17 cellular contexts compared by ENCODE assay signal in the genomic region with DNA sequence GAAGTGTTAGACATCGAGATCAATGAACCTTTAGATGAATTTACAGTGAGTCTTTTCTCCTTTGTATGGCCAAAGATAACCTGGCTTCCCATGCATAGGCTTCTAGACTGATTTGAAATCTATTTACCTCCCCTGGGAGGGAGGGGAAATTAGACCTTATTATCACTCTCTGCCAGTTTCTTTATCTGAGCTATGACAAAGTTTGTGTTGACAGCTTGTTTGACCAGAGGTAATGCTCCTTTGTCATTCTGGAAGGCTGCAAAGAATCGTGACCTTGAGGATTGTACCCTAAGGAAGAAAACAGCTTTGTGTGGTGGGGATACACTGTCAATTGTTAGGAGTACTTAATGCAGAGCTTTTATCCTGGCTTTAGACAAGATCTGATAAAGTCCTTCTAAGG. TPM values are rescaled to one million over a fixed set of nuclear protein-coding genes. Genes with fewer than 3 reads are reported as not detected.
DNase-seq lines count a peak whose midpoint lies in the region; ATAC-seq and TF ChIP-seq lines count a peak whose summit lies in the region.
"Had no signal": no experiment of that assay in that cellular context is flagged by ENCODE, and none has a peak within 500 bp of the region (broad histone marks: within the 10 kb centered on the region; RNA-seq: fewer than 3 reads in every experiment).

No MANE protein-coding gene starts in this region.

- peaks cover 69% of the 10 kb centered on the region for H3K4me1 Mint-ChIP-seq in activated CD8-positive, alpha-beta T cell treated with anti-CD3 and anti-CD28 coated beads for 36 hours (ENCODE audit: low read depth)
- peaks cover 44% of the 10 kb centered on the region for H3K4me1 Mint-ChIP-seq in activated CD8-positive, alpha-beta T cell treated with anti-CD3 and anti-CD28 coated beads, Interleukin-2, amount 10 ng/mL, durations not matched to agents 7 days and 5 days (ENCODE audit: low read depth)
- H3K4me1 Mint-ChIP-seq in activated T-helper 17 cell treated with anti-CD3 and anti-CD28 coated beads, Interleukin-2, amount 50 U/mL, for 72 hours = peaks cover 34% of the 10 kb centered on the region
- peaks cover 62 to 70% of the 10 kb centered on the region in 2 donors for H3K4me1 Mint-ChIP-seq in natural killer cell

- in situ Hi-C loops in HAP-1 (cut with MboI; ENCODE audit: low sequenced_read_pairs) = no loop called here

- H3K4me3 Mint-ChIP-seq in activated CD8-positive, alpha-beta T cell treated with anti-CD3 and anti-CD28 coated beads for 36 hours = no peak overlapping the region
- H3K4me3 Mint-ChIP-seq in activated CD8-positive, alpha-beta T cell treated with anti-CD3 and anti-CD28 coated beads, Interleukin-2, amount 10 ng/mL, durations not matched to agents 7 days and 5 days = no peak overlapping the region
- peak overlapping the region; percentile 39 for H3K4me3 Mint-ChIP-seq in activated T-helper 17 cell treated with anti-CD3 and anti-CD28 coated beads, Interleukin-2, amount 50 U/mL, for 72 hours
- no peak overlapping the region for H3K4me3 Mint-ChIP-seq in natural killer cell
- H3K4me3 Mint-ChIP-seq: GM23338 had no signal

- H3K27ac Mint-ChIP-seq in activated CD8-positive, alpha-beta T cell treated with anti-CD3 and anti-CD28 coated beads for 36 hours = peak overlapping the region; percentile 60
- H3K27ac Mint-ChIP-seq in activated CD8-positive, alpha-beta T cell treated with anti-CD3 and anti-CD28 coated beads, Interleukin-2, amount 10 ng/mL, durations not matched to agents 7 days and 5 days = no peak overlapping the region
- H3K27ac Mint-ChIP-seq in activated T-helper 17 cell treated with anti-CD3 and anti-CD28 coated beads, Interleukin-2, amount 50 U/mL, for 72 hours = peak overlapping the region; percentile 86
- H3K27ac Mint-ChIP-seq in natural killer cell = peak overlapping the region; percentile 46 to 76

- TF ChIP-seq POLR2A in GM18505 (IDR thresholded peaks at IDR 0.05; ENCODE audit: borderline replicate concordance, extremely low read depth, insufficient read depth, insufficient read length) = no peak

- no peak for TF ChIP-seq CTCF in activated CD8-positive, alpha-beta T cell treated with anti-CD3 and anti-CD28 coated beads for 36 hours (IDR thresholded peaks at IDR 0.05)
- no peak for TF ChIP-seq CTCF in natural killer cell (IDR thresholded peaks at IDR 0.05)

- POLR2A ChIA-PET in activated CD8-positive, alpha-beta T cell treated with anti-CD3 and anti-CD28 coated beads for 36 hours (lab: Charles Lee) = interaction anchor here (0.6 to 1.6 kb wide), 3 partner anchors 18 to 80 kb away, joined by 3 to 4 read pairs (median 3); no protein-coding TSS in a partner anchor
- POLR2A ChIA-PET in activated CD8-positive, alpha-beta T cell treated with anti-CD3 and anti-CD28 coated beads, Interleukin-2, amount 10 ng/mL, durations not matched to agents 7 days and 5 days (lab: Charles Lee) = no interaction called here

- CTCF ChIA-PET in activated CD8-positive, alpha-beta T cell treated with anti-CD3 and anti-CD28 coated beads for 36 hours (lab: Charles Lee) = interaction anchor here (0.9 to 1.6 kb wide), 5 partner anchors 10 to 301 kb away, joined by 3 to 7 read pairs (median 4); no protein-coding TSS in a partner anchor
- CTCF ChIA-PET in activated CD8-positive, alpha-beta T cell treated with anti-CD3 and anti-CD28 coated beads, Interleukin-2, amount 10 ng/mL, durations not matched to agents 7 days and 5 days (lab: Charles Lee) = no interaction called here

- H3K36me3 Mint-ChIP-seq in activated CD8-positive, alpha-beta T cell treated with anti-CD3 and anti-CD28 coated beads for 36 hours (ENCODE audit: low read depth) = peaks cover 45% of the 10 kb centered on the region
- peaks cover 57% of the 10 kb centered on the region for H3K36me3 Mint-ChIP-seq in activated CD8-positive, alpha-beta T cell treated with anti-CD3 and anti-CD28 coated beads, Interleukin-2, amount 10 ng/mL, durations not matched to agents 7 days and 5 days (ENCODE audit: low read depth)
- H3K36me3 Mint-ChIP-seq in activated T-helper 17 cell treated with anti-CD3 and anti-CD28 coated beads, Interleukin-2, amount 50 U/mL, for 72 hours (ENCODE audit: low read depth) = peaks cover 88% of the 10 kb centered on the region
- peaks cover 12% of the 10 kb centered on the region for H3K36me3 Mint-ChIP-seq in natural killer cell

- H3K4me1 ChIP-seq in HAP-1 = peaks cover 13% of the 10 kb centered on the region
- H3K4me1 ChIP-seq: Caco-2 had no signal

- DNase-seq in activated CD8-positive, alpha-beta T cell treated with anti-CD3 and anti-CD28 coated beads for 36 hours = no peak
- no peak for DNase-seq in activated CD8-positive, alpha-beta T cell treated with anti-CD3 and anti-CD28 coated beads, Interleukin-2, amount 10 ng/mL, durations not matched to agents 7 days and 5 days
- DNase-seq in HAP-1 (ENCODE audit: low spot score in 2 of 2) (peak; percentile 62 to 97), natural killer cell (no peak), left colon (no peak)
- no peak for DNase-seq in stimulated activated CD4-positive, alpha-beta T cell treated with anti-CD3 and anti-CD28 coated beads, Interleukin-4, amount 100 ng/mL, for 1 hour
- DNase-seq: Caco-2, MG63, NCI-H1092 treated with DMSO at 0.1 percent for 48 hours, NCI-H1694 treated with DMSO at 0.1 percent for 48 hours, NCI-H345, NCI-H69 had no signal

- ATAC-seq in activated CD8-positive, alpha-beta T cell treated with anti-CD3 and anti-CD28 coated beads for 36 hours = no peak
- no peak for ATAC-seq in activated CD8-positive, alpha-beta T cell treated with anti-CD3 and anti-CD28 coated beads, Interleukin-2, amount 10 ng/mL, durations not matched to agents 7 days and 5 days
- ATAC-seq in activated T-helper 17 cell treated with anti-CD3 and anti-CD28 coated beads, Interleukin-2, amount 50 U/mL, for 72 hours (replicated peaks) = no peak
- ATAC-seq in natural killer cell (no peak), left colon (no peak), GM18505 (IDR thresholded peaks at IDR 0.05; ENCODE audit: unreplicated experiment) (no peak)

- intact Hi-C loops in activated CD8-positive, alpha-beta T cell treated with anti-CD3 and anti-CD28 coated beads for 36 hours (cut with micrococcal nuclease) = no loop called here
- intact Hi-C loops in natural killer cell (cut with micrococcal nuclease) = no loop called here
- intact Hi-C loops in left colon (cut with DNase I, micrococcal nuclease) = no loop called here

- H3K4me3 ChIP-seq in HAP-1 = no peak overlapping the region
- H3K4me3 ChIP-seq: GM12878, GM23338, MG63, SK-N-MC had no signal

- no peaks in the 10 kb centered on the region for H3K9me3 Mint-ChIP-seq in activated CD8-positive, alpha-beta T cell treated with anti-CD3 and anti-CD28 coated beads for 36 hours
- no peaks in the 10 kb centered on the region for H3K9me3 Mint-ChIP-seq in activated CD8-positive, alpha-beta T cell treated with anti-CD3 and anti-CD28 coated beads, Interleukin-2, amount 10 ng/mL, durations not matched to agents 7 days and 5 days (ENCODE audit: insufficient read depth)
- no peaks in the 10 kb centered on the region for H3K9me3 Mint-ChIP-seq in activated T-helper 17 cell treated with anti-CD3 and anti-CD28 coated beads, Interleukin-2, amount 50 U/mL, for 72 hours
- no peaks in the 10 kb centered on the region for H3K9me3 Mint-ChIP-seq in natural killer cell
- H3K9me3 Mint-ChIP-seq: GM23338 had no signal

- H3K27me3 Mint-ChIP-seq in activated CD8-positive, alpha-beta T cell treated with anti-CD3 and anti-CD28 coated beads for 36 hours = no peaks in the 10 kb centered on the region
- H3K27me3 Mint-ChIP-seq in activated CD8-positive, alpha-beta T cell treated with anti-CD3 and anti-CD28 coated beads, Interleukin-2, amount 10 ng/mL, durations not matched to agents 7 days and 5 days (ENCODE audit: low read depth) = no peaks in the 10 kb centered on the region
- H3K27me3 Mint-ChIP-seq in activated T-helper 17 cell treated with anti-CD3 and anti-CD28 coated beads, Interleukin-2, amount 50 U/mL, for 72 hours = no peaks in the 10 kb centered on the region
- no peaks in the 10 kb centered on the region for H3K27me3 Mint-ChIP-seq in natural killer cell (ENCODE audit: low read depth in 2 of 2)

- no peaks in the 10 kb centered on the region for H3K27me3 ChIP-seq in HAP-1 (ENCODE audit: low read depth)
- H3K27me3 ChIP-seq: MG63 had no signal

- H3K9me3 ChIP-seq in HAP-1 = no peaks in the 10 kb centered on the region
- H3K9me3 ChIP-seq: Caco-2, MG63 had no signal

- peaks cover 11% of the 10 kb centered on the region for H3K36me3 ChIP-seq in HAP-1 (replicated peaks)

RNA-seq across cellular contexts. Expression of gene RBM33, which starts 36.4 kb away (rescaled TPM):
- 10 to 100 TPM; 73.7 to 84.8 TPM for total RNA-seq in activated CD8-positive, alpha-beta T cell treated with anti-CD3 and anti-CD28 coated beads for 36 hours
- total RNA-seq in activated CD8-positive, alpha-beta T cell treated with anti-CD3 and anti-CD28 coated beads, Interleukin-2, amount 10 ng/mL, durations not matched to agents 7 days and 5 days = 10 to 100 TPM; 81.4 to 85.6 TPM
- total RNA-seq in activated T-helper 17 cell treated with anti-CD3 and anti-CD28 coated beads, Interleukin-2, amount 50 U/mL, for 72 hours = 100 to 1,000 TPM in 1 of 2 donors, 10 to 100 TPM in 1; 79.6 to 114 TPM
- total RNA-seq in natural killer cell (100 to 1,000 TPM; 161 to 182 (median 182) TPM), left colon (10 to 100 TPM; 59.1 to 61.1 TPM)

Comparison
In these comparisons a context has a peak if more than half of its experiments do, and no peak if none do; other contexts are left out.
1. DNase-seq: peak in HAP-1 (2 of 2); none in activated CD8-positive, alpha-beta T cell treated with anti-CD3 and anti-CD28 coated beads for 36 hours (single experiment), activated CD8-positive, alpha-beta T cell treated with anti-CD3 and anti-CD28 coated beads, Interleukin-2, amount 10 ng/mL, durations not matched to agents 7 days and 5 days (single experiment), natural killer cell (single experiment), left colon (0 of 2) and stimulated activated CD4-positive, alpha-beta T cell treated with anti-CD3 and anti-CD28 coated beads, Interleukin-4, amount 100 ng/mL, for 1 hour (single experiment).